In genomic region chr10:58590924-58591323, GRCh38 we compare ENCODE assay signal across 17 cellular contexts.
DNase-seq lines count a peak whose midpoint lies in the region; ATAC-seq and TF ChIP-seq lines count a peak whose summit lies in the region.
"Had no signal": no experiment of that assay in that cellular context is flagged by ENCODE, and none has a peak within 500 bp of the region (broad histone marks: within the 10 kb centered on the region; RNA-seq: fewer than 3 reads in every experiment).

No MANE protein-coding gene starts in this region.

- 90% methylated on average over 3 of the region's 3 CpGs for WGBS in mammary epithelial cell (ENCODE audit: low coverage, missing lambda C conversion rate)
- 65% methylated on average over 3 of the region's 3 CpGs for WGBS in hepatocyte (ENCODE audit: low lambda C conversion rate, missing lambda C conversion rate)
- WGBS in smooth muscle cell (ENCODE audit: low lambda C conversion rate), result 62% methylated on average over 3 of the region's 3 CpGs

- dilution Hi-C loops in mammary epithelial cell (cut with HindIII; ENCODE audit: low sequenced_read_pairs), result loop anchor here (5.0 kb wide), 1 partner anchor 96 kb away; no protein-coding TSS in a partner anchor

- no peaks in the 10 kb centered on the region for H3F3A ChIP-seq in smooth muscle cell (ENCODE audit: low read depth)

- intact Hi-C loops in MCF 10A (cut with micrococcal nuclease), result no loop called here
- intact Hi-C loops in mammary epithelial cell (cut with micrococcal nuclease), result no loop called here
- intact Hi-C loops in ascending aorta (cut with DNase I), result no loop called here

- H2AFZ ChIP-seq in mammary epithelial cell (ENCODE audit: low read depth, low read length), result no peak overlapping the region
- H2AFZ ChIP-seq in hepatocyte, result no peak overlapping the region
- no peak overlapping the region for H2AFZ ChIP-seq in smooth muscle cell (ENCODE audit: low read depth)

- DNase-seq in MCF 10A (ENCODE audit: unreplicated experiment) (no peak), mammary epithelial cell (no peak), ascending aorta (ENCODE audit: low spot score in 2 of 2) (no peak), hepatocyte (ENCODE audit: low spot score) (no peak), smooth muscle cell (lab: John Stamatoyannopoulos, UW; ENCODE audit: unreplicated experiment) (no peak)
- DNase-seq: 8988T, COR-L47, NCI-H1092 treated with DMSO at 0.1 percent for 48 hours, NCI-H1694, NCI-H2171, SHP77 treated with DMSO at 0.1 percent for 48 hours had no signal

- no peaks in the 10 kb centered on the region for H3K9me3 Mint-ChIP-seq in MCF 10A (ENCODE audit: unreplicated experiment)

- peaks cover 29% of the 10 kb centered on the region for H3K4me1 Mint-ChIP-seq in MCF 10A (ENCODE audit: insufficient read depth, unreplicated experiment)

- H3K27ac Mint-ChIP-seq in MCF 10A (ENCODE audit: low read depth, unreplicated experiment), result peak overlapping the region; percentile 69

- H4K20me1 ChIP-seq in mammary epithelial cell (ENCODE audit: insufficient read depth, low read length) (no peaks in the 10 kb centered on the region), hepatocyte (ENCODE audit: insufficient read depth, poor library complexity, severe bottlenecking) (no peaks in the 10 kb centered on the region), smooth muscle cell (ENCODE audit: low read depth) (no peaks in the 10 kb centered on the region)

- H3K27me3 Mint-ChIP-seq in MCF 10A (ENCODE audit: insufficient read depth, unreplicated experiment), result no peaks in the 10 kb centered on the region

- H3K4me1 ChIP-seq in mammary epithelial cell (ENCODE audit: insufficient read depth, low read length) (peaks cover 28% of the 10 kb centered on the region), ascending aorta (peaks cover 0 to 16% of the 10 kb centered on the region in 2 donors), hepatocyte (ENCODE audit: insufficient read depth) (no peaks in the 10 kb centered on the region), smooth muscle cell (ENCODE audit: low read depth) (no peaks in the 10 kb centered on the region)

- in situ Hi-C loops in mammary epithelial cell (cut with MboI; ENCODE audit: low sequenced_read_pairs in 2 of 2), result no loop called here

- ATAC-seq in GM21423 (IDR thresholded peaks at IDR 0.05; ENCODE audit: unreplicated experiment) (no peak), HG03159 (IDR thresholded peaks at IDR 0.05; ENCODE audit: unreplicated experiment) (no peak)
- no peak for ATAC-seq in activated CD4-positive, CD25-positive, alpha-beta regulatory T cell treated with anti-CD3 and anti-CD28 coated beads, Interleukin-2, amount 50 U/mL, for 24 hours
- ATAC-seq: K562, Panc1 had no signal

- H3K4me3 ChIP-seq in mammary epithelial cell (replicated peaks in 1 of 3; ENCODE audit: insufficient read depth in 1 of 3, low read depth in 2 of 3, low read length in 3 of 3), result no peak overlapping the region
- H3K4me3 ChIP-seq in ascending aorta, result no peak overlapping the region
- no peak overlapping the region for H3K4me3 ChIP-seq in hepatocyte
- H3K4me3 ChIP-seq in smooth muscle cell, result no peak overlapping the region
- H3K4me3 ChIP-seq: K562 had no signal

- H3K9me3 ChIP-seq in mammary epithelial cell (replicated peaks; ENCODE audit: insufficient read depth, low read length) (no peaks in the 10 kb centered on the region), ascending aorta (no peaks in the 10 kb centered on the region), hepatocyte (ENCODE audit: low read depth) (no peaks in the 10 kb centered on the region), smooth muscle cell (replicated peaks; ENCODE audit: low read depth) (no peaks in the 10 kb centered on the region)

- H3K36me3 ChIP-seq in mammary epithelial cell (ENCODE audit: insufficient read depth, low read length) (no peaks in the 10 kb centered on the region), ascending aorta (no peaks in the 10 kb centered on the region), hepatocyte (replicated peaks; ENCODE audit: insufficient read depth, low read depth) (no peaks in the 10 kb centered on the region), smooth muscle cell (ENCODE audit: low read depth) (no peaks in the 10 kb centered on the region)

- no peak overlapping the region for H3K4me3 Mint-ChIP-seq in MCF 10A (ENCODE audit: unreplicated experiment)
- H3K4me3 Mint-ChIP-seq: CD14-positive monocyte had no signal

- CTCF ChIA-PET in MCF 10A (lab: Yijun Ruan, JAX) (no interaction called here), mammary epithelial cell (lab: Charles Lee; ENCODE audit: low non-redundant PET) (no interaction called here)

- no peak overlapping the region for H3K4me2 ChIP-seq in mammary epithelial cell (ENCODE audit: insufficient read depth, low read depth, low read length)
- H3K4me2 ChIP-seq in hepatocyte, result no peak overlapping the region
- peak overlapping the region; percentile 56 for H3K4me2 ChIP-seq in smooth muscle cell

- no peaks in the 10 kb centered on the region for H3K9me2 ChIP-seq in hepatocyte (replicated peaks; ENCODE audit: insufficient read depth)

- POLR2A ChIA-PET in MCF 10A (lab: Yijun Ruan, JAX), result interaction anchor here (0.6 to 1.8 kb wide), 6 partner anchors 14 to 491 kb away, joined by 3 to 4 read pairs (median 4); no protein-coding TSS in a partner anchor

- no peak overlapping the region for H3K27ac ChIP-seq in mammary epithelial cell (ENCODE audit: insufficient read depth, low read depth, low read length)
- peak overlapping the region; percentile 22 to 25 for H3K27ac ChIP-seq in ascending aorta
- peak overlapping the region; percentile 55 for H3K27ac ChIP-seq in hepatocyte
- peak overlapping the region; percentile 69 for H3K27ac ChIP-seq in smooth muscle cell (ENCODE audit: low read depth)

- H3K79me2 ChIP-seq in mammary epithelial cell (ENCODE audit: insufficient read depth, low read length) (peaks cover 46% of the 10 kb centered on the region), hepatocyte (peaks cover 15% of the 10 kb centered on the region), smooth muscle cell (ENCODE audit: low read depth) (peaks cover 12% of the 10 kb centered on the region)

- no peaks in the 10 kb centered on the region for H3K27me3 ChIP-seq in mammary epithelial cell (ENCODE audit: insufficient read depth, low read length)
- H3K27me3 ChIP-seq in ascending aorta, result no peaks in the 10 kb centered on the region
- H3K27me3 ChIP-seq in hepatocyte, result no peaks in the 10 kb centered on the region
- H3K27me3 ChIP-seq in smooth muscle cell (ENCODE audit: low read depth), result no peaks in the 10 kb centered on the region

- TF ChIP-seq CTCF in MCF 10A (IDR thresholded peaks at IDR 0.05; ENCODE audit: unreplicated experiment) (no peak), mammary epithelial cell (conservative IDR thresholded peaks at IDR 0.05 in 1 of 2, IDR thresholded peaks at IDR 0.05 in 1 of 2; ENCODE audit: extremely low read depth in 1 of 2, insufficient read depth in 1 of 2, low read depth in 1 of 2, low read length in 2 of 2) (no peak), ascending aorta (IDR thresholded peaks at IDR 0.05) (no peak), hepatocyte (IDR thresholded peaks at IDR 0.05; ENCODE audit: poor library complexity) (no peak), smooth muscle cell (IDR thresholded peaks at IDR 0.05; ENCODE audit: borderline replicate concordance, insufficient read depth, poor library complexity, severe bottlenecking) (no peak)

- BruUV-seq in MCF 10A (replicated peaks; lab: Mats Ljungman, UMichigan) (no TSS peak), mammary epithelial cell (replicated peaks; lab: Mats Ljungman, UMichigan) (no TSS peak)

- no peak overlapping the region for H3K9ac ChIP-seq in mammary epithelial cell (ENCODE audit: insufficient read depth, low read length)
- H3K9ac ChIP-seq in smooth muscle cell (ENCODE audit: low read depth), result no peak overlapping the region

- peaks cover 9% of the 10 kb centered on the region for H3K36me3 Mint-ChIP-seq in MCF 10A (ENCODE audit: insufficient read depth, unreplicated experiment)
